In genomic region chr2:128940378-128940777, GRCh38 we compare ENCODE assay signal across 11 cellular contexts.
"Had no signal": no experiment of that assay in that cellular context is flagged by ENCODE, and none has a peak within 500 bp of the region (broad histone marks: within the 10 kb centered on the region; RNA-seq: fewer than 3 reads in every experiment).

No MANE protein-coding gene starts in this region.

- ATAC-seq: GM23338, HCT116 had no signal

- H3K4me2 ChIP-seq: GM23338 had no signal

- H3K27ac ChIP-seq: GM23248 had no signal

- H2AFZ ChIP-seq: GM23248, GM23338 had no signal

- H3K36me3 ChIP-seq: HAP-1 had no signal

- H3K4me3 ChIP-seq: GM23248, GM23338, HAP-1 had no signal

- H3K9me3 ChIP-seq: HAP-1 had no signal

- DNase-seq: GM23248, GOT3, H7, H9, HCEC 1CT, HFFc6 had no signal

- FAIRE-seq: H1, H54 had no signal

- H3K9ac ChIP-seq: GM23248 had no signal

- H3K4me1 ChIP-seq: HAP-1 had no signal
